Comparison of ENCODE assay signal across 17 cellular contexts in genomic region chr9:14153310-14153720, GRCh38.
DNase-seq lines count a peak whose midpoint lies in the region; ATAC-seq and TF ChIP-seq lines count a peak whose summit lies in the region.
"Had no signal": no experiment of that assay in that cellular context is flagged by ENCODE, and none has a peak within 500 bp of the region (broad histone marks: within the 10 kb centered on the region; RNA-seq: fewer than 3 reads in every experiment).

No MANE protein-coding gene starts in this region.

- peaks cover 3% of the 10 kb centered on the region for H3K9me3 Mint-ChIP-seq in mesothelial cell of epicardium
- H3K9me3 Mint-ChIP-seq in stimulated activated naive CD8-positive, alpha-beta T cell treated with anti-CD3 and anti-CD28 coated beads, Interleukin-15, amount 100 ng/mL, for 72 hours = no peaks in the 10 kb centered on the region
- H3K9me3 Mint-ChIP-seq: stimulated activated memory B cell treated with anti-CD40 and anti-IgM and Interleukin-4, amounts not matched to agents 10 μg/mL and 1 μg/mL and 100 μg/mL, for 72 hours had no signal

- no peak overlapping the region for H3K9ac ChIP-seq in neuronal stem cell (ENCODE audit: low read depth, low read length, poor library complexity)

- no peak overlapping the region for H3K18ac ChIP-seq in neuronal stem cell (ENCODE audit: low read length)

- no peak overlapping the region for H2BK5ac ChIP-seq in neuronal stem cell (ENCODE audit: low read length)

- H3K36me3 Mint-ChIP-seq in mesothelial cell of epicardium = peaks cover 27% of the 10 kb centered on the region
- H3K36me3 Mint-ChIP-seq: activated CD8-positive, alpha-beta memory T cell treated with anti-CD3 and anti-CD28 coated beads, Interleukin-2, amount 10 ng/mL, durations not matched to agents 7 days and 5 days; stimulated activated memory B cell treated with anti-CD40 and anti-IgM and Interleukin-4, amounts not matched to agents 10 μg/mL and 1 μg/mL and 100 μg/mL, for 72 hours had no signal

- H3K4me1 Mint-ChIP-seq in mesothelial cell of epicardium = peaks cover 44% of the 10 kb centered on the region
- peaks cover 8% of the 10 kb centered on the region for H3K4me1 Mint-ChIP-seq in stimulated activated naive CD8-positive, alpha-beta T cell treated with anti-CD3 and anti-CD28 coated beads, Interleukin-15, amount 100 ng/mL, for 72 hours
- H3K4me1 Mint-ChIP-seq: stimulated activated memory B cell treated with anti-CD40 and anti-IgM and Interleukin-4, amounts not matched to agents 10 μg/mL and 1 μg/mL and 100 μg/mL, for 72 hours had no signal

- no peak overlapping the region for H4K91ac ChIP-seq in neuronal stem cell (ENCODE audit: low read depth, low read length, poor library complexity)

- no peak overlapping the region for H3K4ac ChIP-seq in neuronal stem cell (ENCODE audit: low read length)

- no peak overlapping the region for H2AK5ac ChIP-seq in neuronal stem cell (ENCODE audit: low read depth, low read length)

- no peak overlapping the region for H3K14ac ChIP-seq in neuronal stem cell (ENCODE audit: low read length)

- TF ChIP-seq POLR2A in uterus (IDR thresholded peaks at IDR 0.05) = no peak

- H2BK15ac ChIP-seq in neuronal stem cell (ENCODE audit: low read length) = no peak overlapping the region

- H3K27ac ChIP-seq in neuronal stem cell (replicated peaks; ENCODE audit: low read length) (no peak overlapping the region), uterus (no peak overlapping the region), ascending aorta (no peak overlapping the region)
- H3K27ac ChIP-seq: upper lobe of left lung had no signal

- H3K36me3 ChIP-seq in neuronal stem cell (replicated peaks in 1 of 2; ENCODE audit: control insufficient read depth in 2 of 2, insufficient read depth in 2 of 2, low read length in 2 of 2) (no peaks in the 10 kb centered on the region), uterus (no peaks in the 10 kb centered on the region), ascending aorta (no peaks in the 10 kb centered on the region)
- H3K36me3 ChIP-seq: upper lobe of left lung had no signal

- WGBS in neuronal stem cell (ENCODE audit: extremely low coverage in 2 of 2, insufficient read length in 2 of 2, insufficient replicate concordance in 1 of 2), 2 donors = no CpG with 5 or more reads among the region's 3 CpGs

- H2BK12ac ChIP-seq in neuronal stem cell (ENCODE audit: low read length) = no peak overlapping the region

- no peaks in the 10 kb centered on the region for H3K27me3 ChIP-seq in neuronal stem cell (ENCODE audit: control insufficient read depth in 3 of 3, insufficient read depth in 3 of 3, low read depth in 1 of 3, low read length in 3 of 3)
- H3K27me3 ChIP-seq in uterus = no peaks in the 10 kb centered on the region
- H3K27me3 ChIP-seq in ascending aorta = no peaks in the 10 kb centered on the region
- H3K27me3 ChIP-seq: upper lobe of left lung had no signal

- no peak overlapping the region for H2BK120ac ChIP-seq in neuronal stem cell (ENCODE audit: low read depth, low read length)

- H3K4me3 ChIP-seq in cardiac fibroblast (replicated peaks in 1 of 2; ENCODE audit: low read depth in 2 of 2, low read length in 2 of 2) = no peak overlapping the region
- no peak overlapping the region for H3K4me3 ChIP-seq in neuronal stem cell (ENCODE audit: low read length in 2 of 2)
- H3K4me3 ChIP-seq in uterus = no peak overlapping the region
- no peak overlapping the region for H3K4me3 ChIP-seq in ascending aorta
- H3K4me3 ChIP-seq: upper lobe of left lung had no signal

- TF ChIP-seq CTCF in cardiac fibroblast (IDR thresholded peaks at IDR 0.05; ENCODE audit: low read depth, low read length) (no peak), mesothelial cell of epicardium (IDR thresholded peaks at IDR 0.05; ENCODE audit: unreplicated experiment) (no peak), uterus (IDR thresholded peaks at IDR 0.05) (no peak), ascending aorta (IDR thresholded peaks at IDR 0.05) (no peak)

- no peak overlapping the region for H3K4me3 Mint-ChIP-seq in mesothelial cell of epicardium
- no peak overlapping the region for H3K4me3 Mint-ChIP-seq in stimulated activated naive CD8-positive, alpha-beta T cell treated with anti-CD3 and anti-CD28 coated beads, Interleukin-15, amount 100 ng/mL, for 72 hours
- H3K4me3 Mint-ChIP-seq: activated CD8-positive, alpha-beta memory T cell treated with anti-CD3 and anti-CD28 coated beads, Interleukin-2, amount 10 ng/mL, durations not matched to agents 7 days and 5 days; stimulated activated memory B cell treated with anti-CD40 and anti-IgM and Interleukin-4, amounts not matched to agents 10 μg/mL and 1 μg/mL and 100 μg/mL, for 72 hours had no signal

- peaks cover 0 to 2% of the 10 kb centered on the region in 2 donors for H3K4me1 ChIP-seq in neuronal stem cell (ENCODE audit: control insufficient read depth in 2 of 2, insufficient read depth in 1 of 2, low read depth in 1 of 2, low read length in 2 of 2)
- H3K4me1 ChIP-seq in uterus = no peaks in the 10 kb centered on the region
- H3K4me1 ChIP-seq in ascending aorta = peaks cover 0 to 9% of the 10 kb centered on the region in 2 donors

- peak overlapping the region; percentile 19 for H3K27ac Mint-ChIP-seq in mesothelial cell of epicardium
- H3K27ac Mint-ChIP-seq in stimulated activated naive CD8-positive, alpha-beta T cell treated with anti-CD3 and anti-CD28 coated beads, Interleukin-15, amount 100 ng/mL, for 72 hours = no peak overlapping the region
- H3K27ac Mint-ChIP-seq: activated CD8-positive, alpha-beta memory T cell treated with anti-CD3 and anti-CD28 coated beads, Interleukin-2, amount 10 ng/mL, durations not matched to agents 7 days and 5 days; stimulated activated memory B cell treated with anti-CD40 and anti-IgM and Interleukin-4, amounts not matched to agents 10 μg/mL and 1 μg/mL and 100 μg/mL, for 72 hours had no signal

- intact Hi-C loops in uterus (cut with DNase I; ENCODE audit: low total_unique reads) (no loop called here), ascending aorta (cut with DNase I) (no loop called here)

- no peak for ATAC-seq in stimulated activated naive CD8-positive, alpha-beta T cell treated with anti-CD3 and anti-CD28 coated beads, Interleukin-15, amount 100 ng/mL, for 72 hours
- ATAC-seq: activated CD8-positive, alpha-beta memory T cell treated with anti-CD3 and anti-CD28 coated beads, Interleukin-2, amount 10 ng/mL, durations not matched to agents 7 days and 5 days; stimulated activated memory B cell treated with anti-CD40 and anti-IgM and Interleukin-4, amounts not matched to agents 10 μg/mL and 1 μg/mL and 100 μg/mL, for 72 hours had no signal

- H3K9me3 ChIP-seq in neuronal stem cell (replicated peaks in 1 of 2; ENCODE audit: control insufficient read depth in 2 of 2, insufficient read depth in 1 of 2, low read depth in 1 of 2, low read length in 2 of 2) = no peaks in the 10 kb centered on the region
- no peaks in the 10 kb centered on the region for H3K9me3 ChIP-seq in uterus
- H3K9me3 ChIP-seq in ascending aorta = no peaks in the 10 kb centered on the region
- H3K9me3 ChIP-seq: upper lobe of left lung had no signal

- peak; percentile 68 for DNase-seq in DMS79 treated with DMSO at 0.1 percent for 48 hours (lab: John Stamatoyannopoulos, UW)
- DNase-seq in NCI-H146 (lab: John Stamatoyannopoulos, UW) = peak; percentile 51
- peak; percentile 41 to 57 for DNase-seq in cardiac fibroblast (ENCODE audit: low read depth in 2 of 2)
- DNase-seq in mesothelial cell of epicardium (ENCODE audit: low spot score in 2 of 2, unreplicated experiment in 2 of 2) = no peak
- no peak for DNase-seq in neuronal stem cell (ENCODE audit: low spot score)
- DNase-seq in uterus = no peak
- DNase-seq in stimulated activated naive CD8-positive, alpha-beta T cell treated with anti-CD3 and anti-CD28 coated beads, Interleukin-15, amount 100 ng/mL, for 72 hours = no peak
- no peak for DNase-seq in ascending aorta (ENCODE audit: low spot score in 2 of 2)
- DNase-seq: activated CD8-positive, alpha-beta memory T cell treated with anti-CD3 and anti-CD28 coated beads, Interleukin-2, amount 10 ng/mL, durations not matched to agents 7 days and 5 days; activated effector memory CD4-positive, alpha-beta T cell treated with Interleukin-2 at 50 U/mL for 16 hours; amygdala; C1 segment of cervical spinal cord; DND-41; head of caudate nucleus; T-helper 2 cell; upper lobe of left lung had no signal

- H2AFZ ChIP-seq in neuronal stem cell (ENCODE audit: low read length) = no peak overlapping the region

- H3K79me1 ChIP-seq in neuronal stem cell (ENCODE audit: low read depth, low read length) = no peaks in the 10 kb centered on the region

- H4K8ac ChIP-seq in neuronal stem cell (ENCODE audit: low read depth, low read length) = no peak overlapping the region

- H3K27me3 Mint-ChIP-seq in mesothelial cell of epicardium (ENCODE audit: low read depth) = no peaks in the 10 kb centered on the region
- H3K27me3 Mint-ChIP-seq in stimulated activated naive CD8-positive, alpha-beta T cell treated with anti-CD3 and anti-CD28 coated beads, Interleukin-15, amount 100 ng/mL, for 72 hours = peaks cover 18% of the 10 kb centered on the region
- H3K27me3 Mint-ChIP-seq: activated CD8-positive, alpha-beta memory T cell treated with anti-CD3 and anti-CD28 coated beads, Interleukin-2, amount 10 ng/mL, durations not matched to agents 7 days and 5 days; stimulated activated memory B cell treated with anti-CD40 and anti-IgM and Interleukin-4, amounts not matched to agents 10 μg/mL and 1 μg/mL and 100 μg/mL, for 72 hours had no signal

- H3K23ac ChIP-seq in neuronal stem cell (ENCODE audit: low read depth, low read length, poor library complexity) = no peak overlapping the region

- no peak overlapping the region for H3K4me2 ChIP-seq in neuronal stem cell (ENCODE audit: insufficient read depth, low read length, poor library complexity, severe bottlenecking)

Comparison
In these comparisons a context has a peak if more than half of its experiments do, and no peak if none do; other contexts are left out.
1. DNase-seq: peak in DMS79 treated with DMSO at 0.1 percent for 48 hours (single experiment), NCI-H146 (single experiment) and cardiac fibroblast (2 of 2); none in mesothelial cell of epicardium (0 of 2), neuronal stem cell (single experiment), uterus (0 of 2), stimulated activated naive CD8-positive, alpha-beta T cell treated with anti-CD3 and anti-CD28 coated beads, Interleukin-15, amount 100 ng/mL, for 72 hours (0 of 2) and ascending aorta (0 of 2).